ENCODE assay signal across 20 cellular contexts in the genomic region with DNA sequence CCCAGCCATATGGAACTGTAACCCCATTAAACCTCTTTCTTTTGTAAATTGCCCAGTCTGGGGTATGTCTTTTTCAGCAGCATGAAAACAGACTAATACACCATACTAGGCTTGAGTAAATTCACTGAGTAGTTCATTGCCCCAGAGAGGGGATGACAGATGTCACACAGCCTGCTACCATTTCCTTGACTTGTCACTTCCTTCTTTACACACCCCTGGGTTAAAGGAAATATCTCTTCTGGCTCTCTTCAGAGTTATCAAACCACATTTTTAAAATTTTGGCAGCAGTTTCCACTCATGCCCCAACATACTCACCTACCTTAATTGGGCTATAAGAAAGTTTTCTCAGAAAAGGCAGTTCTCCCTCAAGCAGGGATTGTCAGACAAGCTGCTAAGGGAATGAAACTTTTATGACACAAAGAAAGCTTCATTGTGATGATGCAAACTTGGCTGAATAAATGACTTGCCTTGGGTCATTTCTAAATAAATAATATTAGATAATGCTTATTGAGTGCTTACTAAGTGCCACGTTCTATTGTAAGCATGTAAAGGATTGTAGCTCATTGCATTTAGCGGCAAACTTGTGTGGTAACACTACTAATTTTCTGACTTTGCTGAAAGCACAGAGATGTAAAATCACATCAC.
"Had no signal": no experiment of that assay in that cellular context is flagged by ENCODE, and none has a peak within 500 bp of the region (broad histone marks: within the 10 kb centered on the region; RNA-seq: fewer than 3 reads in every experiment).

No MANE protein-coding gene starts in this region.

- H3K27ac Mint-ChIP-seq: activated CD4-positive, alpha-beta memory T cell treated with anti-CD3 and anti-CD28 coated beads for 36 hours; natural killer cell treated with Interleukin-12 subunit alpha and Interleukin-12 subunit beta and Interleukin-15 and Interleukin-18, amount 100 ng/mL, for 72 hours; progenitor cell of endocrine pancreas; stimulated activated naive CD8-positive, alpha-beta T cell treated with anti-CD3 and anti-CD28 coated beads, Interleukin-15, Interleukin-2, amounts not matched to agents 100 ng/mL and 50 ng/mL, for 24 hours had no signal

- ATAC-seq: gastroesophageal sphincter; natural killer cell treated with Interleukin-12 subunit alpha and Interleukin-12 subunit beta and Interleukin-15 and Interleukin-18, amount 100 ng/mL, for 72 hours had no signal

- H3K9me3 Mint-ChIP-seq: activated CD4-positive, alpha-beta memory T cell treated with anti-CD3 and anti-CD28 coated beads for 36 hours; stimulated activated naive CD8-positive, alpha-beta T cell treated with anti-CD3 and anti-CD28 coated beads, Interleukin-15, Interleukin-2, amounts not matched to agents 100 ng/mL and 50 ng/mL, for 24 hours had no signal

- H3K27ac ChIP-seq: gastroesophageal sphincter, right atrium auricular region, testis had no signal

- H3K36me3 Mint-ChIP-seq: activated CD4-positive, alpha-beta memory T cell treated with anti-CD3 and anti-CD28 coated beads for 36 hours; natural killer cell treated with Interleukin-12 subunit alpha and Interleukin-12 subunit beta and Interleukin-15 and Interleukin-18, amount 100 ng/mL, for 72 hours had no signal

- DNase-seq: activated CD4-positive, alpha-beta memory T cell treated with anti-CD3 and anti-CD28 coated beads for 36 hours; activated CD4-positive, alpha-beta T cell treated with anti-CD3 and anti-CD28 coated beads for 1 hour; activated gamma-delta T cell treated with Interleukin-2 at 50 U/mL for 16 hours; activated T-cell treated with anti-CD3 and anti-CD28 coated beads, Interleukin-2, amount 50 U/mL, for 48 hours; aorta; cerebellar nuclear complex; effector CD8-positive, alpha-beta T cell; hippocampal formation; kidney glomerular epithelial cell; mesendoderm; occipital lobe; small intestine; stimulated activated CD4-positive, alpha-beta T cell treated with anti-CD3 and anti-CD28 coated beads, Interleukin-4, amount 100 ng/mL, for 4 hours; stimulated activated CD8-positive, alpha-beta memory T cell treated with anti-CD3 and anti-CD28 coated beads, Interleukin-4, amount 100 ng/mL, for 48 hours; testis had no signal

- H3K4me3 Mint-ChIP-seq: activated CD4-positive, alpha-beta memory T cell treated with anti-CD3 and anti-CD28 coated beads for 36 hours; natural killer cell treated with Interleukin-12 subunit alpha and Interleukin-12 subunit beta and Interleukin-15 and Interleukin-18, amount 100 ng/mL, for 72 hours; stimulated activated naive CD8-positive, alpha-beta T cell treated with anti-CD3 and anti-CD28 coated beads, Interleukin-15, Interleukin-2, amounts not matched to agents 100 ng/mL and 50 ng/mL, for 24 hours had no signal

- H3K36me3 ChIP-seq: gastroesophageal sphincter, right atrium auricular region had no signal

- H3K27me3 ChIP-seq: gastroesophageal sphincter, right atrium auricular region, testis had no signal

- H3K4me1 ChIP-seq: gastroesophageal sphincter, right atrium auricular region, testis had no signal

- H3K27me3 Mint-ChIP-seq: activated CD4-positive, alpha-beta memory T cell treated with anti-CD3 and anti-CD28 coated beads for 36 hours; natural killer cell treated with Interleukin-12 subunit alpha and Interleukin-12 subunit beta and Interleukin-15 and Interleukin-18, amount 100 ng/mL, for 72 hours; stimulated activated naive CD8-positive, alpha-beta T cell treated with anti-CD3 and anti-CD28 coated beads, Interleukin-15, Interleukin-2, amounts not matched to agents 100 ng/mL and 50 ng/mL, for 24 hours had no signal

- FAIRE-seq: small intestine had no signal

- H3K9me3 ChIP-seq: gastroesophageal sphincter, right atrium auricular region, testis had no signal

- H3K4me3 ChIP-seq: gastroesophageal sphincter, right atrium auricular region, testis had no signal
